ENCODE assay signal across 1 cellular context in the genomic region with DNA sequence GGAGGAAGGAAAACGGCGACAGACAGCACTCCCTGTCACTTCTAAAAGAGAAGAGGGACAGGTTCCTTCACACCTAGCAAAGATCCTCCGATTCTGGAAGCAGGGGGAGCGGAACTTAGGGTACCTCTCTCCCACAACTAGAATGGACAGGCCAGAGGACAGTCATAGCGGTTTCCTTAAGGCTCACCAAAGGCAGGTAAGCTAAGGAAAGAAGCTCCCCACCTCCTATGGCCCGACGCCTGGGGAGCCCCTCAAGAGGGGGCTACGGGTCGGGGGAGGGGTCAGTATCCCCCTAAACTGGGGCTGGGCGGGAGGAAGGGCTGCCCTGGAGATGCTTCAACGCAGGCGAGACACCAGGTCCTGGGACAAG.
TF ChIP-seq lines count a peak whose summit lies in the region.

No MANE protein-coding gene starts in this region.

TF ChIP-seq in IMR-90, 13 proteins besides CTCF, POLR2A, EP300 and RAD21 (continued from another document):
- TF ChIP-seq, protein P1, sequence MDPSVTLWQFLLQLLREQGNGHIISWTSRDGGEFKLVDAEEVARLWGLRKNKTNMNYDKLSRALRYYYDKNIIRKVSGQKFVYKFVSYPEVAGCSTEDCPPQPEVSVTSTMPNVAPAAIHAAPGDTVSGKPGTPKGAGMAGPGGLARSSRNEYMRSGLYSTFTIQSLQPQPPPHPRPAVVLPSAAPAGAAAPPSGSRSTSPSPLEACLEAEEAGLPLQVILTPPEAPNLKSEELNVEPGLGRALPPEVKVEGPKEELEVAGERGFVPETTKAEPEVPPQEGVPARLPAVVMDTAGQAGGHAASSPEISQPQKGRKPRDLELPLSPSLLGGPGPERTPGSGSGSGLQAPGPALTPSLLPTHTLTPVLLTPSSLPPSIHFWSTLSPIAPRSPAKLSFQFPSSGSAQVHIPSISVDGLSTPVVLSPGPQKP (IDR thresholded peaks at IDR 0.05; ENCODE audit: borderline replicate concordance, low read depth, low read length) = no peak
- TF ChIP-seq RFX5 (IDR thresholded peaks at IDR 0.05; ENCODE audit: low read depth, low read length) = no peak
